ENCODE assay signal across 7 cellular contexts in the genomic region with DNA sequence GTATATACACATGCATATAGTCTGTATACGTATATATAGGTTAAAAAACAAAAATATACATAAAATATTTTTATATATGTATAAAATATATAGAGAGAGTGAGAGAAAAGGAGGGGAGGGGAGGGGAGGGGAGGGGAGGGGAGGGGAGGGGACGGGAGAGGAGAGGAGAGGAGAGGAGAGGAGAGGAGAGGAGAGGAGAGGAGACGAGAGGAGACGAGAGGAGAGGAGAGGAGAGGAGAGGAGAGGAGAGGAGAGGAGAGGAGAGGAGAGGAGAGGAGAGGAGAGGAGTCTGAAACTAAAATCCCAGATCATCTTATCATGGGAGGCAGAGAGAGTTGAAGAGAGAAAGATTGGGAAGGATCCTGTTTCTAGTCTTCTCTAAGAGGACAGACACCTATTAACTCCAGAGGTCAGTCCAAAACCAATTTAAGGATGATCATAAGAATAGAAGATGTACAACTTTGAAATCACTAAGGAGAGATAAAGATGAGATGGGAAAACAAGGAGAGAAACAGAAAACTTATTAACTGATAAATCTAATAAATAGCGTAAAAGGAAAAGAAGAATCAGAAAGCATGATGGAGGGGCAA.
"Had no signal": no experiment of that assay in that cellular context is flagged by ENCODE, and none has a peak within 500 bp of the region (broad histone marks: within the 10 kb centered on the region; RNA-seq: fewer than 3 reads in every experiment).

No MANE protein-coding gene starts in this region.

- FAIRE-seq: HTR-8/SVneo had no signal

- DNase-seq: IMR-90, KBM-7, KG1 had no signal

- H3K4me1 Mint-ChIP-seq: IgD-negative memory B cell had no signal

- H3K27me3 Mint-ChIP-seq: IgD-negative memory B cell had no signal

- H3K27ac ChIP-seq: HL-60, KMS-11 had no signal

- H3K4me2 ChIP-seq: KMS-11 had no signal

- H3K9ac ChIP-seq: KMS-11 had no signal

- H3K27ac Mint-ChIP-seq: IgD-negative memory B cell had no signal

- H3K4me3 Mint-ChIP-seq: IgD-negative memory B cell had no signal
